In the genomic region with DNA sequence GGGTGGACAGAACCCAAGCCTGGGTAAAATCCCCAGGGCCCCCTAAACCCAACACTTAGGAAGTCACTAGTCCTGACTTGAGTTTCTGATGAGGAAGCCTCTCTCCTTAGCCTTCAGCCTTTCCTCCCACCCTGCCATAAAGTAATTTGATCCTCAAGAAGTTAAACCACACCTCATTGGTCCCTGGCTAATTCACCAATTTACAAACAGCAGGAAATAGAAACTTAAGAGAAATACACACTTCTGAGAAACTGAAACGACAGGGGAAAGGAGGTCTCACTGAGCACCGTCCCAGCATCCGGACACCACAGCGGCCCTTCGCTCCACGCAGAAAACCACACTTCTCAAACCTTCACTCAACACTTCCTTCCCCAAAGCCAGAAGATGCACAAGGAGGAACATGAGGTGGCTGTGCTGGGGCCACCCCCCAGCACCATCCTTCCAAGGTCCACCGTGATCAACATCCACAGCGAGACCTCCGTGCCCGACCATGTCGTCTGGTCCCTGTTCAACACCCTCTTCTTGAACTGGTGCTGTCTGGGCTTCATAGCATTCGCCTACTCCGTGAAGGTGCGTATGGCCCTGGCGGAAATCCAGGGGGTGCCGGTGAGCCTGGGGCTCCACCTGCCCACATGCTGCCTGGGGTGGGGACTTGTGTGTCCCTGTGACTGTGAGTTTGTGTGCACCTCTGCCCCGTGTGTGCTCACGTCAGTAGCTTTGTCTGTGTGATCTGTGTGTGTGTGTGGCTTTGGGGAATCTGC, we compare ENCODE assay signal across 8 cellular contexts. TPM values are rescaled to one million over a fixed set of nuclear protein-coding genes. Genes with fewer than 3 reads are reported as not detected.
DNase-seq lines count a peak whose midpoint lies in the region; ATAC-seq and TF ChIP-seq lines count a peak whose summit lies in the region.

Gene IFITM1, plus strand, starts transcription at position 254 of the 761 bp plus-strand sequence. Its CDS starts 131 bp downstream, at position 385.

- no peaks in the 10 kb centered on the region for H3K9me3 ChIP-seq in stomach

- H3K27me3 ChIP-seq in stomach = peaks cover 0 to 25% (median 15%) of the 10 kb centered on the region in 3 donors

- TF ChIP-seq POLR2A in stomach (IDR thresholded peaks at IDR 0.05) = peak in 2 of 4 donors; percentile 11 to 23

- H3K4me3 ChIP-seq in stomach = peak within 1 kb of the TSS; percentile 43 to 67 (median 48)

- intact Hi-C loops in T-helper 2 cell treated with Interferon-gamma antibody and Interleukin-4, amounts not matched to agents 100 ng/mL and 5 ng/mL, for 36 hours (cut with micrococcal nuclease) = loop anchor here (2.0 kb wide), 4 partner anchors 43 to 135 kb away; partner anchors contain the start of genes BET1L and RIC8A
- intact Hi-C loops in stomach (cut with DNase I; ENCODE audit: low total_unique reads) = no loop called here

- peak; percentile 56 for DNase-seq in GM04503 (ENCODE audit: low read depth)
- DNase-seq in caudate nucleus (lab: John Stamatoyannopoulos, UW) = no peak
- peak; percentile 20 for DNase-seq in kidney tubule cell (ENCODE audit: low spot score)
- DNase-seq in stomach = no peak
- DNase-seq in D341Med (ENCODE audit: low spot score) = no peak

- peaks cover 14 to 69% (median 45%) of the 10 kb centered on the region in 4 donors for H3K4me1 ChIP-seq in stomach

- ATAC-seq in HG02610 (IDR thresholded peaks at IDR 0.05; ENCODE audit: unreplicated experiment) (peak; percentile 27), HG03469 (IDR thresholded peaks at IDR 0.05; ENCODE audit: unreplicated experiment) (no peak)

- TF ChIP-seq CTCF in stomach (IDR thresholded peaks at IDR 0.05) = no peak

- TF ChIP-seq EP300 in stomach (IDR thresholded peaks at IDR 0.05) = no peak

- WGBS in stomach, 5 donors = 0 to 18% (median 11%) methylated on average over 17 to 18 of the region's 18 CpGs

- H3K36me3 ChIP-seq in stomach = no peaks in the 10 kb centered on the region

- peak within 1 kb of the TSS; percentile 70 for H3K27ac ChIP-seq in caudate nucleus (ENCODE audit: low read depth, low read length)
- H3K27ac ChIP-seq in stomach = peak within 1 kb of the TSS; percentile 79 to 95 (median 86)

RNA-seq across cellular contexts. Expression of gene IFITM1, which starts in this region (rescaled TPM):
- total RNA-seq in T-helper 2 cell treated with Interferon-gamma antibody and Interleukin-4, amounts not matched to agents 100 ng/mL and 5 ng/mL, for 36 hours = 724 and 750 TPM in 2 replicates
- total RNA-seq in stomach = 10 to 100 TPM in 4 of 5 donors, 1 to 10 TPM in 1; 7.0 to 59.8 (median 17.3) TPM
- polyA plus RNA-seq in stomach = 100 to 1,000 TPM in 2 of 3 donors, 10 to 100 TPM in 1; 79.9 to 224 (median 119) TPM

Comparison
In these comparisons a context has a peak if more than half of its experiments do, and no peak if none do; other contexts are left out.
1. RNA of gene IFITM1 (total RNA-seq): 724 to 750 TPM in T-helper 2 cell treated with Interferon-gamma antibody and Interleukin-4, amounts not matched to agents 100 ng/mL and 5 ng/mL, for 36 hours; 7.0 to 59.8 TPM in stomach; every median in the first group is over 10 times any median in the second.
2. DNase-seq: peak in GM04503 (single experiment) and kidney tubule cell (single experiment); none in caudate nucleus (0 of 61), stomach (single experiment) and D341Med (single experiment).